In genomic region chr1:117817629-117818028, GRCh38 we compare ENCODE assay signal across 31 cellular contexts.
"Had no signal": no experiment of that assay in that cellular context is flagged by ENCODE, and none has a peak within 500 bp of the region (broad histone marks: within the 10 kb centered on the region; RNA-seq: fewer than 3 reads in every experiment).

No MANE protein-coding gene starts in this region.

- ATAC-seq: gastrocnemius medialis; left cardiac atrium; naive thymus-derived CD4-positive, alpha-beta T cell; pancreas; psoas muscle; stimulated activated memory B cell treated with anti-CD40 and anti-IgM and Interleukin-4, amounts not matched to agents 10 μg/mL and 1 μg/mL and 100 μg/mL, for 72 hours; stimulated activated naive CD8-positive, alpha-beta T cell treated with anti-CD3 and anti-CD28 coated beads, Interleukin-15, amount 100 ng/mL, for 72 hours; T-helper 17 cell; WTC11 had no signal

- H3K4me3 ChIP-seq: dorsolateral prefrontal cortex, gastrocnemius medialis, hepatocyte, pancreas, psoas muscle, smooth muscle cell, thyroid gland, upper lobe of left lung, vagina had no signal

- H3K4me2 ChIP-seq: hepatocyte, smooth muscle cell had no signal

- H3K79me2 ChIP-seq: hepatocyte had no signal

- H3K9me3 ChIP-seq: gastrocnemius medialis, pancreas, psoas muscle, thyroid gland, upper lobe of left lung, vagina had no signal

- H3K27me3 ChIP-seq: dorsolateral prefrontal cortex, gastrocnemius medialis, hepatocyte, pancreas, thyroid gland, upper lobe of left lung, vagina had no signal

- H2AFZ ChIP-seq: hepatocyte had no signal

- DNase-seq: activated CD4-positive, alpha-beta memory T cell treated with anti-CD3 and anti-CD28 coated beads, Interleukin-2, amount 10 ng/mL, durations not matched to agents 7 days and 5 days; activated CD4-positive, alpha-beta T cell treated with anti-CD3 and anti-CD28 coated beads for 1 hour; activated CD4-positive, alpha-beta T cell treated with anti-CD3 and anti-CD28 coated beads, Interleukin-2, amount 10 ng/mL, durations not matched to agents 7 days and 5 days; activated CD8-positive, alpha-beta memory T cell treated with anti-CD3 and anti-CD28 coated beads, Interleukin-2, amount 50 U/mL, for 48 hours; activated gamma-delta T cell; activated naive CD4-positive, alpha-beta T cell treated with anti-CD3 and anti-CD28 coated beads, Interleukin-2, amount 10 ng/mL, durations not matched to agents 7 days and 5 days; activated T-cell treated with anti-CD3 and anti-CD28 coated beads, Interleukin-2, amount 50 U/mL, for 24 hours; amygdala; effector memory CD4-positive, alpha-beta T cell; gastrocnemius medialis; left cardiac atrium; midbrain; naive thymus-derived CD4-positive, alpha-beta T cell; nucleus accumbens; pancreas; psoas muscle; stimulated activated CD4-positive, alpha-beta T cell treated with anti-CD3 and anti-CD28 coated beads, Interleukin-1b, Interleukin-23, amount 100 ng/mL, for 48 hours; stimulated activated CD4-positive, alpha-beta T cell treated with anti-CD3 and anti-CD28 coated beads, Interleukin-4, amount 100 ng/mL, for 4 hours; stimulated activated CD8-positive, alpha-beta memory T cell treated with anti-CD3 and anti-CD28 coated beads, Interleukin-4, amount 100 ng/mL, for 48 hours; stimulated activated naive CD8-positive, alpha-beta T cell treated with anti-CD3 and anti-CD28 coated beads, Interleukin-15, amount 100 ng/mL, for 72 hours; T-helper 17 cell; thyroid gland; upper lobe of left lung had no signal

- FAIRE-seq: colon, keratinocyte, pancreas had no signal

- H3K27ac ChIP-seq: gastrocnemius medialis, hepatocyte, pancreas, psoas muscle, thyroid gland, upper lobe of left lung, vagina had no signal

- H3K36me3 ChIP-seq: gastrocnemius medialis, pancreas, thyroid gland, upper lobe of left lung, vagina had no signal

- H3K4me1 ChIP-seq: pancreas had no signal
